In genomic region chr19:39115105-39115847, GRCh38 we compare ENCODE assay signal across 1 cellular context.
TF ChIP-seq lines count a peak whose summit lies in the region.

No MANE protein-coding gene starts in this region.

TF ChIP-seq in A549, 52 proteins besides CTCF, POLR2A, EP300 and RAD21 (continued from another document):
- no peak for TF ChIP-seq ELK1 (IDR thresholded peaks at IDR 0.05; ENCODE audit: low read depth, low read length)
